ENCODE assay signal across 1 cellular context in genomic region chr12:90013409-90013808, GRCh38.
TF ChIP-seq lines count a peak whose summit lies in the region.

No MANE protein-coding gene starts in this region.

TF ChIP-seq in GM23338, 12 proteins besides CTCF, POLR2A, EP300 and RAD21 (continued from another document):
- TF ChIP-seq ZNF462 (CRISPR knock-in tag; IDR thresholded peaks at IDR 0.05) (no peak), ETS1 (IDR thresholded peaks at IDR 0.05) (no peak), STAT1 (IDR thresholded peaks at IDR 0.05; ENCODE audit: unreplicated experiment) (no peak), EZH2 (IDR thresholded peaks at IDR 0.05; ENCODE audit: low read depth, unreplicated experiment) (no peak), JUNB (IDR thresholded peaks at IDR 0.05; ENCODE audit: unreplicated experiment) (no peak), EZH2phosphoT487 (IDR thresholded peaks at IDR 0.05; ENCODE audit: unreplicated experiment) (no peak), NANOG (IDR thresholded peaks at IDR 0.05; ENCODE audit: borderline replicate concordance) (no peak), CREB1 (CRISPR knock-in tag; IDR thresholded peaks at IDR 0.05; ENCODE audit: low read depth) (no peak), POLR2AphosphoS5 (IDR thresholded peaks at IDR 0.05; ENCODE audit: low read depth) (no peak), REST (IDR thresholded peaks at IDR 0.05; ENCODE audit: unreplicated experiment) (no peak)
